ENCODE assay signal across 15 cellular contexts in genomic region chr7:7516662-7517061, GRCh38. TPM values are rescaled to one million over a fixed set of nuclear protein-coding genes. Genes with fewer than 3 reads are reported as not detected.
DNase-seq lines count a peak whose midpoint lies in the region; ATAC-seq and TF ChIP-seq lines count a peak whose summit lies in the region.
"Had no signal": no experiment of that assay in that cellular context is flagged by ENCODE, and none has a peak within 500 bp of the region (broad histone marks: within the 10 kb centered on the region; RNA-seq: fewer than 3 reads in every experiment).

No MANE protein-coding gene starts in this region.

- H3K9me3 Mint-ChIP-seq in progenitor cell of endocrine pancreas (ENCODE audit: low read depth): no peaks in the 10 kb centered on the region
- H3K9me3 Mint-ChIP-seq: CD8-positive, alpha-beta memory T cell; IgD-negative memory B cell had no signal

- TF ChIP-seq CTCF in colonic mucosa (IDR thresholded peaks at IDR 0.05) (no peak), progenitor cell of endocrine pancreas (IDR thresholded peaks at IDR 0.05; ENCODE audit: unreplicated experiment) (no peak), body of pancreas (IDR thresholded peaks at IDR 0.05) (no peak)

- no peak overlapping the region for H4K5ac ChIP-seq in mesendoderm (ENCODE audit: low read length)

- H3K4me1 Mint-ChIP-seq in progenitor cell of endocrine pancreas (ENCODE audit: low read depth): peaks cover 63% of the 10 kb centered on the region
- H3K4me1 Mint-ChIP-seq: CD8-positive, alpha-beta memory T cell had no signal

- no peaks in the 10 kb centered on the region for H3K27me3 Mint-ChIP-seq in progenitor cell of endocrine pancreas
- H3K27me3 Mint-ChIP-seq: IgD-negative memory B cell had no signal

- H3K27me3 ChIP-seq in colonic mucosa (no peaks in the 10 kb centered on the region), mesendoderm (ENCODE audit: insufficient read depth, low read length, poor library complexity) (no peaks in the 10 kb centered on the region), body of pancreas (no peaks in the 10 kb centered on the region)
- H3K27me3 ChIP-seq: BLaER1 had no signal

- H3K4ac ChIP-seq in mesendoderm (ENCODE audit: low read depth, low read length): no peak overlapping the region

- H2AK5ac ChIP-seq in mesendoderm (ENCODE audit: low read length): no peak overlapping the region

- no peak overlapping the region for H2BK15ac ChIP-seq in mesendoderm (replicated peaks; ENCODE audit: low read depth)

- H3K79me2 ChIP-seq in mesendoderm (ENCODE audit: control insufficient read depth, insufficient read depth, low read length): no peaks in the 10 kb centered on the region

- H3K36me3 Mint-ChIP-seq in progenitor cell of endocrine pancreas (ENCODE audit: insufficient read depth): peaks cover 3% of the 10 kb centered on the region
- H3K36me3 Mint-ChIP-seq: CD8-positive, alpha-beta memory T cell; IgD-negative memory B cell had no signal

- no peak overlapping the region for H3K18ac ChIP-seq in mesendoderm (ENCODE audit: low read length)

- no peak overlapping the region for H3K56ac ChIP-seq in mesendoderm (ENCODE audit: low read length)

- no peak overlapping the region for H4K8ac ChIP-seq in mesendoderm (ENCODE audit: low read depth, low read length)

- DNase-seq in ELR (ENCODE audit: low read depth) (peak; percentile 10), M059J (ENCODE audit: low read depth) (peak; percentile 25), colonic mucosa (peak; percentile 44), progenitor cell of endocrine pancreas (ENCODE audit: low spot score, unreplicated experiment) (no peak), mesendoderm (no peak), body of pancreas (no peak)
- no peak for DNase-seq in activated naive CD4-positive, alpha-beta T cell treated with Interleukin-2 at 50 U/mL for 16 hours
- DNase-seq: CD8-positive, alpha-beta memory T cell; DND-41; GM23248 had no signal

- no peak for ATAC-seq in HG02852 (IDR thresholded peaks at IDR 0.05; ENCODE audit: unreplicated experiment)
- ATAC-seq in body of pancreas: no peak

- peak overlapping the region; percentile 73 for H3K27ac Mint-ChIP-seq in progenitor cell of endocrine pancreas
- H3K27ac Mint-ChIP-seq: CD8-positive, alpha-beta memory T cell; IgD-negative memory B cell had no signal

- H3K27ac ChIP-seq in colonic mucosa (peak overlapping the region; percentile 51), mesendoderm (ENCODE audit: low read depth, low read length) (no peak overlapping the region), body of pancreas (no peak overlapping the region)
- H3K27ac ChIP-seq: BLaER1, GM23248 had no signal

- H3K36me3 ChIP-seq in colonic mucosa: no peaks in the 10 kb centered on the region
- H3K36me3 ChIP-seq in mesendoderm (ENCODE audit: control insufficient read depth, insufficient read depth, low read length): no peaks in the 10 kb centered on the region
- no peaks in the 10 kb centered on the region for H3K36me3 ChIP-seq in body of pancreas (replicated peaks in 1 of 2; ENCODE audit: insufficient read depth in 1 of 2, low read depth in 2 of 2)
- H3K36me3 ChIP-seq: BLaER1 had no signal

- H3K4me1 ChIP-seq in colonic mucosa (no peaks in the 10 kb centered on the region), mesendoderm (ENCODE audit: control insufficient read depth, low read depth, low read length) (no peaks in the 10 kb centered on the region), body of pancreas (no peaks in the 10 kb centered on the region)
- H3K4me1 ChIP-seq: BLaER1 had no signal

- no peaks in the 10 kb centered on the region for H3K79me1 ChIP-seq in mesendoderm (ENCODE audit: low read length)

- TF ChIP-seq POLR2A in body of pancreas (IDR thresholded peaks at IDR 0.05): no peak

- no CpG with 5 or more reads among the region's 1 CpG for WGBS in mesendoderm (ENCODE audit: extremely low coverage, insufficient coverage, low lambda C conversion rate)
- WGBS in body of pancreas, 2 donors: 56 to 65% methylated on average over 1 of the region's 1 CpG

- H3K23ac ChIP-seq in mesendoderm (ENCODE audit: low read length): no peak overlapping the region

- H3K4me3 ChIP-seq in colonic mucosa (no peak overlapping the region), mesendoderm (ENCODE audit: low read length) (no peak overlapping the region), body of pancreas (no peak overlapping the region)
- H3K4me3 ChIP-seq: BLaER1, GM23248 had no signal

- intact Hi-C loops in colonic mucosa (cut with DNase I): no loop called here
- intact Hi-C loops in body of pancreas (cut with DNase I): no loop called here

- no peak overlapping the region for H3K4me2 ChIP-seq in mesendoderm (ENCODE audit: low read length)
- H3K4me2 ChIP-seq: BLaER1 had no signal

- no peak overlapping the region for H3K9ac ChIP-seq in colonic mucosa (ENCODE audit: low read depth in 2 of 2, low read length in 2 of 2)
- no peak overlapping the region for H3K9ac ChIP-seq in mesendoderm (ENCODE audit: low read length)
- H3K9ac ChIP-seq: BLaER1, GM23248 had no signal

- H3K9me3 ChIP-seq in colonic mucosa: no peaks in the 10 kb centered on the region
- no peaks in the 10 kb centered on the region for H3K9me3 ChIP-seq in body of pancreas
- H3K9me3 ChIP-seq: BLaER1, Caco-2 had no signal

- no peak overlapping the region for H2BK120ac ChIP-seq in mesendoderm (ENCODE audit: low read depth, low read length)

- H2BK5ac ChIP-seq in mesendoderm (ENCODE audit: low read length): no peak overlapping the region

- no peak overlapping the region for H3K4me3 Mint-ChIP-seq in progenitor cell of endocrine pancreas (ENCODE audit: low read depth)
- H3K4me3 Mint-ChIP-seq: CD8-positive, alpha-beta memory T cell; IgD-negative memory B cell had no signal

RNA-seq across cellular contexts. Expression of gene COL28A1, which starts 19.0 kb away (rescaled TPM):
- not detected in 2 replicates for total RNA-seq in M059J (2014; rRNA removed; shearing (Covaris generic))
- 1 to 10 TPM; 1.2 to 3.5 TPM for total RNA-seq in colonic mucosa
- total RNA-seq in progenitor cell of endocrine pancreas: 17.3 and 18.3 TPM in 2 replicates
- 0.15 TPM for polyA plus RNA-seq in mesendoderm (2013, experiment 1 of 2)
- polyA plus RNA-seq in mesendoderm (2013, experiment 2 of 2): 0.21 TPM
- 10 to 100 TPM; 13.8 to 16.9 TPM for total RNA-seq in body of pancreas
- total RNA-seq: A172; CD8-positive, alpha-beta memory T cell; GM23248 had no signal
- polyA plus RNA-seq: CD8-positive, alpha-beta memory T cell; GM23248; IgD-negative memory B cell had no signal

RNA-seq across cellular contexts. Expression of gene MIOS, which starts 50.0 kb away (rescaled TPM):
- 17.5 and 31.6 TPM in 2 replicates for total RNA-seq in M059J (2014; rRNA removed; shearing (Covaris generic))
- total RNA-seq in colonic mucosa (10 to 100 TPM; 23.7 to 26.8 TPM), progenitor cell of endocrine pancreas (62.0 and 62.3 TPM in 2 replicates), body of pancreas (10 to 100 TPM; 42.5 to 44.6 TPM)
- 21.1 TPM for polyA plus RNA-seq in mesendoderm (2013, experiment 1 of 2)
- 21.5 TPM for polyA plus RNA-seq in mesendoderm (2013, experiment 2 of 2)

Comparison
In these comparisons a context has a peak if more than half of its experiments do, and no peak if none do; other contexts are left out.
1. DNase-seq: peak in ELR (single experiment), M059J (single experiment) and colonic mucosa (single experiment); none in progenitor cell of endocrine pancreas (single experiment), activated naive CD4-positive, alpha-beta T cell treated with Interleukin-2 at 50 U/mL for 16 hours (single experiment), mesendoderm (single experiment) and body of pancreas (0 of 4).